20 cellular contexts compared by ENCODE assay signal in genomic region chrX:14883826-14884225, GRCh38. TPM values are rescaled to one million over a fixed set of nuclear protein-coding genes. Genes with fewer than 3 reads are reported as not detected.
"Had no signal": no experiment of that assay in that cellular context is flagged by ENCODE, and none has a peak within 500 bp of the region (broad histone marks: within the 10 kb centered on the region; RNA-seq: fewer than 3 reads in every experiment).

No MANE protein-coding gene starts in this region.

- H3K27ac Mint-ChIP-seq: nephron; stimulated activated naive B cell treated with anti-CD40 and anti-IgM and Interleukin-4, amounts not matched to agents 10 μg/mL and 1 μg/mL and 100 μg/mL, for 72 hours; WTC11 had no signal

- H3K4me1 Mint-ChIP-seq: nephron, WTC11 had no signal

- H3K9me3 Mint-ChIP-seq: nephron; T-helper 2 cell treated with Interferon-gamma antibody and Interleukin-4, amounts not matched to agents 5 μg/mL and 100 μg/mL, for 36 hours; WTC11 had no signal

- ATAC-seq: gastrocnemius medialis; left lobe of liver; stimulated activated naive B cell treated with anti-CD40 and anti-IgM and Interleukin-4, amounts not matched to agents 10 μg/mL and 1 μg/mL and 100 μg/mL, for 72 hours; WTC11 had no signal

- FAIRE-seq: endometrium, keratinocyte had no signal

- H3K36me3 Mint-ChIP-seq: WTC11 had no signal

- H3K27me3 Mint-ChIP-seq: stimulated activated naive B cell treated with anti-CD40 and anti-IgM and Interleukin-4, amounts not matched to agents 10 μg/mL and 1 μg/mL and 100 μg/mL, for 72 hours had no signal

- DNase-seq: activated CD4-positive, alpha-beta T cell treated with anti-CD3 and anti-CD28 coated beads for 48 hours; activated gamma-delta T cell treated with Interleukin-2 at 50 U/mL for 16 hours; cerebellar nuclear complex; cortex of kidney; gastrocnemius medialis; head of caudate nucleus; sigmoid colon; spleen; stimulated activated CD4-positive, alpha-beta T cell treated with anti-CD3 and anti-CD28 coated beads, Interleukin-4, amount 100 ng/mL, for 4 hours; stimulated activated naive B cell treated with anti-CD40 and anti-IgM and Interleukin-4, amounts not matched to agents 10 μg/mL and 1 μg/mL and 100 μg/mL, for 72 hours; substantia nigra; transverse colon; uterus had no signal

- H3K4me3 Mint-ChIP-seq: nephron; stimulated activated naive B cell treated with anti-CD40 and anti-IgM and Interleukin-4, amounts not matched to agents 10 μg/mL and 1 μg/mL and 100 μg/mL, for 72 hours; T-helper 2 cell treated with Interferon-gamma antibody and Interleukin-4, amounts not matched to agents 5 μg/mL and 100 μg/mL, for 36 hours; WTC11 had no signal

RNA-seq across cellular contexts. Expression of gene FANCB, which starts 11.0 kb away (rescaled TPM):
- total RNA-seq: ascending aorta had no signal
